25 cellular contexts compared by ENCODE assay signal in the genomic region with DNA sequence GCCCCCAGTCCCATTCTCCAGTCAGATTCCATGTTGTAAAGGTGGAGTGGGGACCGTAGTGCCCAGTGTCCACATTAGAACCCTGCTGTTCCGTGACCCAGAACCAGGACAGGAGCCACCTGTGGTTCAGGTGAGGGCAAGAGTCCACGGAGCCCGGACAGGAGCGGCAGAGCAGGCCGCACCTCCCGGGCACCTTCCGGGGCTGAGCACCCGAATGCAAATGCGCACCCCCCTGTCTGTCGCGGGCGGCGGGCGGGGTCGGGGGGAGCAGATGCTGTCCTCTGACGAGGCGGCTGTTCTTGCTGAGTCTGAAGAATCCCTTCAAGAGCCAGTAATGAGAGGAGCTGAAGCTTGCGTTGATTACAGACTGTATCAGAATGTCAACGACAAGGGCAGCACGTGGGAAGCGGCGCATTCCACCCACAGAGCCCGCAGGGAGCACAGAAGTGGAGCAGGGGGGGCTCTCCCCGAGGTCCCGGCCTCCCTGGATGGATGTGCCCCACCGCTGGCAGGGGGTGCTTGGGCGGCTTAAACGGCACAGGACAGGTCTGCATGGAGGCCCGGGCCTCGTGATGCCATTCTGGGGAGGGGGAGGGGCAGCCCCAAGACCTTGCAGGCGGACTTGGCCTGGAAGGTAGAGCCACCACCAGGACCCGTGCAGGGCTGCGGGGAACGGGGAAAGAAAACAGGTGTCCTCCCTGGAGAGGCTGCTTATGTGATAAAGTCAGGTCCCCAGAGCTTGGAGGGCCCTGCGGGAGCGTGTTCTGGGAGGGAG.
"Had no signal": no experiment of that assay in that cellular context is flagged by ENCODE, and none has a peak within 500 bp of the region (broad histone marks: within the 10 kb centered on the region; RNA-seq: fewer than 3 reads in every experiment).

No MANE protein-coding gene starts in this region.

- H3K4me3 ChIP-seq: MG63, Peyer's patch, SJCRH30 had no signal

- H3K27me3 ChIP-seq: MG63, Peyer's patch had no signal

- H3K27me3 Mint-ChIP-seq: activated CD4-positive, alpha-beta memory T cell treated with anti-CD3 and anti-CD28 coated beads for 36 hours; activated CD4-positive, alpha-beta T cell treated with anti-CD3 and anti-CD28 coated beads, Interleukin-2, amount 10 ng/mL, durations not matched to agents 7 days and 5 days; activated naive CD8-positive, alpha-beta T cell; activated T-helper 17 cell treated with anti-CD3 and anti-CD28 coated beads, Interleukin-2, amount 50 U/mL, for 72 hours had no signal

- H3K4me1 ChIP-seq: Peyer's patch, SJCRH30 had no signal

- H3K36me3 Mint-ChIP-seq: activated CD4-positive, alpha-beta memory T cell treated with anti-CD3 and anti-CD28 coated beads for 36 hours; activated naive CD8-positive, alpha-beta T cell; brain had no signal

- ATAC-seq: activated T-helper 17 cell treated with anti-CD3 and anti-CD28 coated beads, Interleukin-2, amount 50 U/mL, for 72 hours had no signal

- H3K4me3 Mint-ChIP-seq: activated CD4-positive, alpha-beta memory T cell treated with anti-CD3 and anti-CD28 coated beads for 36 hours; activated CD4-positive, alpha-beta T cell treated with anti-CD3 and anti-CD28 coated beads, Interleukin-2, amount 10 ng/mL, durations not matched to agents 7 days and 5 days; activated naive CD4-positive, alpha-beta T cell treated with anti-CD3 and anti-CD28 coated beads for 36 hours; activated naive CD8-positive, alpha-beta T cell; activated T-helper 17 cell treated with anti-CD3 and anti-CD28 coated beads, Interleukin-2, amount 50 U/mL, for 72 hours; brain had no signal

- H3K9me3 Mint-ChIP-seq: activated CD4-positive, alpha-beta memory T cell treated with anti-CD3 and anti-CD28 coated beads for 36 hours; activated naive CD4-positive, alpha-beta T cell treated with anti-CD3 and anti-CD28 coated beads for 36 hours; activated T-helper 17 cell treated with anti-CD3 and anti-CD28 coated beads, Interleukin-2, amount 50 U/mL, for 72 hours had no signal

- DNase-seq: activated CD4-positive, alpha-beta memory T cell treated with anti-CD3 and anti-CD28 coated beads for 36 hours; activated CD4-positive, alpha-beta T cell treated with anti-CD3 and anti-CD28 coated beads, Interleukin-2, amount 10 ng/mL, durations not matched to agents 7 days and 5 days; activated CD4-positive, CD25-positive, alpha-beta regulatory T cell; activated gamma-delta T cell; activated naive CD4-positive, alpha-beta T cell treated with anti-CD3 and anti-CD28 coated beads for 36 hours; activated T-cell treated with anti-CD3 and anti-CD28 coated beads, Interleukin-2, amount 50 U/mL, for 48 hours; amygdala; MG63; MV-4-11; NCI-H1092 treated with DMSO at 0.1 percent for 48 hours; NCI-H1436; NCI-H1694 treated with DMSO at 0.1 percent for 48 hours; NCI-H2029 treated with DMSO at 0.1 percent for 48 hours; NCI-H524; Right ventricle myocardium superior; SJCRH30; SK-N-SH; T-helper 1 cell had no signal

- H3K4me1 Mint-ChIP-seq: activated CD4-positive, alpha-beta T cell treated with anti-CD3 and anti-CD28 coated beads, Interleukin-2, amount 10 ng/mL, durations not matched to agents 7 days and 5 days; activated T-helper 17 cell treated with anti-CD3 and anti-CD28 coated beads, Interleukin-2, amount 50 U/mL, for 72 hours had no signal

- H3K27ac Mint-ChIP-seq: activated CD4-positive, alpha-beta memory T cell treated with anti-CD3 and anti-CD28 coated beads for 36 hours; activated CD4-positive, alpha-beta T cell treated with anti-CD3 and anti-CD28 coated beads, Interleukin-2, amount 10 ng/mL, durations not matched to agents 7 days and 5 days; activated naive CD4-positive, alpha-beta T cell treated with anti-CD3 and anti-CD28 coated beads for 36 hours; activated naive CD8-positive, alpha-beta T cell; activated T-helper 17 cell treated with anti-CD3 and anti-CD28 coated beads, Interleukin-2, amount 50 U/mL, for 72 hours; brain had no signal

- H3K36me3 ChIP-seq: MG63, Peyer's patch, SJCRH30 had no signal

- H3K27ac ChIP-seq: Peyer's patch, RWPE1, SJCRH30, VCaP had no signal

- H3K9me3 ChIP-seq: MG63, Peyer's patch, SK-N-SH had no signal

- H3K9ac ChIP-seq: SK-N-SH had no signal

- FAIRE-seq: astrocyte had no signal
